Comparison of ENCODE assay signal across 11 cellular contexts in the genomic region with DNA sequence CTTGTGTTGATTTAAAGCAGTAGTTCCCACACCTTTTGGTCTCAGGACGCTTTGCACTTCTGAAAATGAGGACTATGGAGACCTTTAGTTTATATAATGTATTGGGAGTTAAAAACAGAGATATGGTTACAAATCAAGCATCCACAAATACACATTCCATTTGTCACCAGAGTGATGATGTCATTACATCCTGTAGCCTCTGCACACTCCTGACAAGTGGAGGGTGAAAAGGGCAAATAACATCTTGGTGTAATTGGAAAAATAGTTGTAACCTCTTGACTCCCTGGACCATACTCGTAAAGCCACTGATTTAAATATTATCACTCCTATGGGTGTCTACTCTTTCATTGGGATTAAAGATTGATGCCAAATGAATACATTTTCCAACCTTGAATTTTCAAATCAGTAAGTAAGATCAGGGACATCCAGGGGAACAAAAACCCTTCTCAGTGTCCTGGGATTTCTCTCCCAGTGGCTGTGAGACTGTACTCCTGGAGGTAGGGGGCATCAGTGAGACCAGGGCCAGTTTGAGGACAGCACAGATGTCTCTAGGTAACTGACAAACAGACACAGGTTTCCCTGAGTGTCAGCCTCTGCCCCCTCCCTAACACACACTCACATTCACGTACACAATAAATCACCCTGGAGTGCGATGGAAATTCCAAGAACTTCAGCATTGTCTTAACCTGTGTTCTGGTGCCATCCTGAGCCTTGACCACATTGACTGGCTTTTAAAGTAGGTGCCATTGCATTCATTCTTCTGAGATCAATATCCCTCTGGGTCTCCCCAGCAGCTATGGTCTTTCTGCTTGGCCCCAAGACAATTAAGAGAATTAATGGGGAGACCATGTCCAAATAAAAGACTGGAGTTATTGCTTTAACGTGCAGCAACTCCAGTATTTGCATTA.
DNase-seq lines count a peak whose midpoint lies in the region; ATAC-seq, FAIRE-seq and TF ChIP-seq lines count a peak whose summit lies in the region.
"Had no signal": no experiment of that assay in that cellular context is flagged by ENCODE, and none has a peak within 500 bp of the region (broad histone marks: within the 10 kb centered on the region; RNA-seq: fewer than 3 reads in every experiment).

No MANE protein-coding gene starts in this region.

- H3K27me3 Mint-ChIP-seq in activated T-cell treated with anti-CD3 and anti-CD28 coated beads, Interleukin-2, amount 50 U/mL, for 24 hours = peaks cover 35% of the 10 kb centered on the region

- no peak overlapping the region for H3K4me3 ChIP-seq in A549
- H3K4me3 ChIP-seq in OCI-LY1 (ENCODE audit: low read depth, low read length, poor library complexity, severe bottlenecking) = no peak overlapping the region
- H3K4me3 ChIP-seq in fibroblast of the aortic adventitia (ENCODE audit: low read depth, low read length) = no peak overlapping the region
- H3K4me3 ChIP-seq: suprapubic skin had no signal

- no peaks in the 10 kb centered on the region for H3K79me2 ChIP-seq in OCI-LY1 (ENCODE audit: insufficient read depth, low read length)

- H3K36me3 Mint-ChIP-seq in activated T-cell treated with anti-CD3 and anti-CD28 coated beads, Interleukin-2, amount 50 U/mL, for 24 hours (ENCODE audit: low read depth) = no peaks in the 10 kb centered on the region

- H3K27ac ChIP-seq in A549 (peak overlapping the region in 1 of 2 experiments; percentile 27; a peak in 1 of 6 replicates), OCI-LY1 (ENCODE audit: low read depth, low read length, poor library complexity, severe bottlenecking) (no peak overlapping the region), caudate nucleus (ENCODE audit: low read depth, low read length) (no peak overlapping the region)
- H3K27ac ChIP-seq: epithelial cell of prostate, suprapubic skin had no signal

- POLR2A ChIA-PET in A549 (lab: Yijun Ruan, JAX) = interaction anchor here (0.7 kb wide), 1 partner anchor 980 kb away, joined by 3 read pairs; no protein-coding TSS in a partner anchor

- no peaks in the 10 kb centered on the region for H3K9me2 ChIP-seq in OCI-LY1 (ENCODE audit: low read depth, low read length)

- no peak for TF ChIP-seq EP300 in A549 (IDR thresholded peaks at IDR 0.05)

- no peaks in the 10 kb centered on the region for H3K36me3 ChIP-seq in OCI-LY1 (ENCODE audit: insufficient read depth, low read length)
- H3K36me3 ChIP-seq: suprapubic skin had no signal

- no peak for FAIRE-seq in A549 (lab: Jason Lieb, UNC)

- H3K4me2 ChIP-seq in A549 = peak overlapping the region; percentile 29
- no peak overlapping the region for H3K4me2 ChIP-seq in OCI-LY1 (ENCODE audit: low read length)

- peak; percentile 85 to 93 for ATAC-seq in A549
- ATAC-seq in HG02678 (IDR thresholded peaks at IDR 0.05; ENCODE audit: unreplicated experiment) = no peak

- no peaks in the 10 kb centered on the region for H3K9me3 Mint-ChIP-seq in activated T-cell treated with anti-CD3 and anti-CD28 coated beads, Interleukin-2, amount 50 U/mL, for 24 hours

- H3K4me1 ChIP-seq in A549 (peaks cover 16% of the 10 kb centered on the region), OCI-LY1 (ENCODE audit: insufficient read depth, low read length, severe bottlenecking) (no peaks in the 10 kb centered on the region)
- H3K4me1 ChIP-seq: suprapubic skin had no signal

- H3K9me3 ChIP-seq in A549 (no peaks in the 10 kb centered on the region), OCI-LY1 (ENCODE audit: low read length) (no peaks in the 10 kb centered on the region)
- H3K9me3 ChIP-seq: suprapubic skin had no signal

- TF ChIP-seq POLR2A in A549 (IDR thresholded peaks at IDR 0.05; ENCODE audit: low read length) = no peak

- DNase-seq in A549 (ENCODE audit: low read depth in 1 of 2, low spot score in 1 of 2) = peak; percentile 25 to 74
- DNase-seq in GM10266 (ENCODE audit: extremely low spot score) = no peak
- DNase-seq in fibroblast of the aortic adventitia (ENCODE audit: low read depth) = peak; percentile 6
- DNase-seq in caudate nucleus (lab: John Stamatoyannopoulos, UW) = no peak
- no peak for DNase-seq in activated T-cell treated with anti-CD3 and anti-CD28 coated beads, Interleukin-2, amount 50 U/mL, for 24 hours
- no peak for DNase-seq in midbrain (lab: John Stamatoyannopoulos, UW)
- DNase-seq: T-helper 9 cell had no signal

- H3K9ac ChIP-seq in OCI-LY1 (ENCODE audit: low read length) = no peak overlapping the region

- no peaks in the 10 kb centered on the region for H3K27me3 ChIP-seq in OCI-LY1 (ENCODE audit: insufficient read depth, low read length)

- CTCF ChIA-PET in A549 (lab: Yijun Ruan, JAX) = interaction anchor here (0.7 to 1.1 kb wide), 7 partner anchors 9 to 406 kb away, joined by 3 to 4 read pairs (median 3); no protein-coding TSS in a partner anchor

- H3K27ac Mint-ChIP-seq in activated T-cell treated with anti-CD3 and anti-CD28 coated beads, Interleukin-2, amount 50 U/mL, for 24 hours = no peak overlapping the region

- H3F3A ChIP-seq in OCI-LY1 (ENCODE audit: insufficient read depth, low read length) = no peaks in the 10 kb centered on the region

- WGBS in A549 (ENCODE audit: missing lambda C conversion rate) = 44% methylated on average over 5 of the region's 5 CpGs

- TF ChIP-seq RAD21 in A549 (conservative IDR thresholded peaks at IDR 0.05 in 1 of 2, IDR thresholded peaks at IDR 0.05 in 1 of 2) = peak; percentile 38 to 43; a peak in 3 of 5 replicates

- H4K20me1 ChIP-seq in OCI-LY1 (ENCODE audit: insufficient read depth, low read length) = no peaks in the 10 kb centered on the region

- TF ChIP-seq CTCF in A549 (IDR thresholded peaks at IDR 0.05) (peak; percentile 48), GM10266 (IDR thresholded peaks at IDR 0.05; ENCODE audit: control insufficient read depth, insufficient read depth, low read depth, missing control alignments) (peak; percentile 34), OCI-LY1 (IDR thresholded peaks at IDR 0.05; ENCODE audit: low read length) (peak; percentile 47; the same call in 1 of the 2 replicates), fibroblast of the aortic adventitia (IDR thresholded peaks at IDR 0.05; ENCODE audit: insufficient read depth, low read length) (no peak)

- H3K4me3 Mint-ChIP-seq in activated T-cell treated with anti-CD3 and anti-CD28 coated beads, Interleukin-2, amount 50 U/mL, for 24 hours = no peak overlapping the region

- H2AFZ ChIP-seq in OCI-LY1 (ENCODE audit: low read length) = no peak overlapping the region

- no peaks in the 10 kb centered on the region for H3K4me1 Mint-ChIP-seq in activated T-cell treated with anti-CD3 and anti-CD28 coated beads, Interleukin-2, amount 50 U/mL, for 24 hours (ENCODE audit: low read depth)

TF ChIP-seq in A549, 52 proteins besides CTCF, POLR2A, EP300 and RAD21:
- no peak for TF ChIP-seq EHF (CRISPR knock-in tag; IDR thresholded peaks at IDR 0.05)
- TF ChIP-seq SMC3 (IDR thresholded peaks at IDR 0.05) = peak; percentile 43; the same call in 2 of the 3 replicates
- TF ChIP-seq RNF2 (IDR thresholded peaks at IDR 0.05; ENCODE audit: borderline replicate concordance, low read depth) = no peak
- TF ChIP-seq, protein P1, sequence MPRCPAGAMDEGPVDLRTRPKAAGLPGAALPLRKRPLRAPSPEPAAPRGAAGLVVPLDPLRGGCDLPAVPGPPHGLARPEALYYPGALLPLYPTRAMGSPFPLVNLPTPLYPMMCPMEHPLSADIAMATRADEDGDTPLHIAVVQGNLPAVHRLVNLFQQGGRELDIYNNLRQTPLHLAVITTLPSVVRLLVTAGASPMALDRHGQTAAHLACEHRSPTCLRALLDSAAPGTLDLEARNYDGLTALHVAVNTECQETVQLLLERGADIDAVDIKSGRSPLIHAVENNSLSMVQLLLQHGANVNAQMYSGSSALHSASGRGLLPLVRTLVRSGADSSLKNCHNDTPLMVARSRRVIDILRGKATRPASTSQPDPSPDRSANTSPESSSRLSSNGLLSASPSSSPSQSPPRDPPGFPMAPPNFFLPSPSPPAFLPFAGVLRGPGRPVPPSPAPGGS (IDR thresholded peaks at IDR 0.05) = no peak
- no peak for TF ChIP-seq TFCP2L1 (CRISPR knock-in tag; IDR thresholded peaks at IDR 0.05)
- TF ChIP-seq CEBPB (IDR thresholded peaks at IDR 0.05) = no peak
- no peak for TF ChIP-seq FOSB (CRISPR knock-in tag; IDR thresholded peaks at IDR 0.05)
- TF ChIP-seq, protein P2, sequence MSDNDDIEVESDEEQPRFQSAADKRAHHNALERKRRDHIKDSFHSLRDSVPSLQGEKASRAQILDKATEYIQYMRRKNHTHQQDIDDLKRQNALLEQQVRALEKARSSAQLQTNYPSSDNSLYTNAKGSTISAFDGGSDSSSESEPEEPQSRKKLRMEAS (IDR thresholded peaks at IDR 0.05) = no peak
- no peak for TF ChIP-seq HOXB13 (CRISPR knock-in tag; IDR thresholded peaks at IDR 0.05; ENCODE audit: low read depth)

Comparison
In these comparisons a context has a peak if more than half of its experiments do, and no peak if none do; other contexts are left out.
1. DNase-seq: peak in A549 (2 of 2) and fibroblast of the aortic adventitia (single experiment); none in GM10266 (single experiment), caudate nucleus (0 of 61), activated T-cell treated with anti-CD3 and anti-CD28 coated beads, Interleukin-2, amount 50 U/mL, for 24 hours (single experiment) and midbrain (single experiment).